Comparison of ENCODE assay signal across 31 cellular contexts in genomic region chr15:96463376-96463775, GRCh38.
"Had no signal": no experiment of that assay in that cellular context is flagged by ENCODE, and none has a peak within 500 bp of the region (broad histone marks: within the 10 kb centered on the region; RNA-seq: fewer than 3 reads in every experiment).

No MANE protein-coding gene starts in this region.

- H3K27me3 Mint-ChIP-seq: activated CD4-positive, alpha-beta memory T cell treated with anti-CD3 and anti-CD28 coated beads, Interleukin-2, amount 10 ng/mL, durations not matched to agents 7 days and 5 days; activated CD4-positive, alpha-beta T cell treated with anti-CD3 and anti-CD28 coated beads, Interleukin-2, amount 10 ng/mL, durations not matched to agents 7 days and 5 days; activated naive CD4-positive, alpha-beta T cell treated with anti-CD3 and anti-CD28 coated beads, Interleukin-2, amount 10 ng/mL, durations not matched to agents 7 days and 5 days; effector memory CD8-positive, alpha-beta T cell; T-helper 17 cell had no signal

- H3K36me3 Mint-ChIP-seq: activated naive CD4-positive, alpha-beta T cell treated with anti-CD3 and anti-CD28 coated beads, Interleukin-2, amount 10 ng/mL, durations not matched to agents 7 days and 5 days; activated naive CD4-positive, alpha-beta T cell treated with anti-CD3 and anti-CD28 coated beads, Interleukin-2, amount 50 U/mL, for 72 hours; activated naive CD8-positive, alpha-beta T cell treated with anti-CD3 and anti-CD28 coated beads, Interleukin-2, amount 10 ng/mL, durations not matched to agents 7 days and 5 days; brain had no signal

- H3K27me3 ChIP-seq: ascending aorta, esophagus muscularis mucosa, foreskin keratinocyte, gastrocnemius medialis had no signal

- H3K4me3 Mint-ChIP-seq: activated CD4-positive, alpha-beta memory T cell treated with anti-CD3 and anti-CD28 coated beads, Interleukin-2, amount 10 ng/mL, durations not matched to agents 7 days and 5 days; activated CD4-positive, alpha-beta T cell treated with anti-CD3 and anti-CD28 coated beads, Interleukin-2, amount 10 ng/mL, durations not matched to agents 7 days and 5 days; activated naive CD4-positive, alpha-beta T cell treated with anti-CD3 and anti-CD28 coated beads, Interleukin-2, amount 10 ng/mL, durations not matched to agents 7 days and 5 days; activated naive CD8-positive, alpha-beta T cell treated with anti-CD3 and anti-CD28 coated beads, Interleukin-2, amount 10 ng/mL, durations not matched to agents 7 days and 5 days; activated T-cell treated with anti-CD3 and anti-CD28 coated beads, Interleukin-2, amount 50 U/mL, for 24 hours; activated T-cell treated with anti-CD3 and anti-CD28 coated beads, Interleukin-2, amount 50 U/mL, for 72 hours; central memory CD8-positive, alpha-beta T cell; dendritic cell treated with granulocyte-macrophage colony-stimulating factor and Interleukin-4, amounts not matched to agents 40 ng/mL and 50 ng/mL, for 4 days; effector memory CD8-positive, alpha-beta T cell; T-helper 17 cell; T-helper 2 cell treated with Interferon-gamma antibody and Interleukin-4, amounts not matched to agents 5 μg/mL and 100 μg/mL, for 36 hours had no signal

- ATAC-seq: activated naive CD4-positive, alpha-beta T cell treated with anti-CD3 and anti-CD28 coated beads, Interleukin-2, amount 50 U/mL, for 72 hours; activated T-cell treated with anti-CD3 and anti-CD28 coated beads, Interleukin-2, amount 50 U/mL, for 72 hours; effector memory CD8-positive, alpha-beta T cell; foreskin keratinocyte; gastrocnemius medialis; heart left ventricle; T-helper 17 cell had no signal

- DNase-seq: activated CD4-positive, alpha-beta memory T cell treated with anti-CD3 and anti-CD28 coated beads, Interleukin-2, amount 10 ng/mL, durations not matched to agents 7 days and 5 days; activated CD4-positive, alpha-beta T cell treated with anti-CD3 and anti-CD28 coated beads for 1 hour; activated CD4-positive, alpha-beta T cell treated with anti-CD3 and anti-CD28 coated beads for 4 hours; activated CD4-positive, alpha-beta T cell treated with anti-CD3 and anti-CD28 coated beads, Interleukin-2, amount 10 ng/mL, durations not matched to agents 7 days and 5 days; activated CD4-positive, alpha-beta T cell treated with anti-CD3 and anti-CD28 coated beads, Interleukin-2, amount 50 U/mL, for 4 hours; activated CD8-positive, alpha-beta memory T cell treated with anti-CD3 and anti-CD28 coated beads, Interleukin-2, amount 50 U/mL, for 48 hours; activated gamma-delta T cell; activated naive CD4-positive, alpha-beta T cell; activated naive CD4-positive, alpha-beta T cell treated with anti-CD3 and anti-CD28 coated beads, Interleukin-2, amount 10 ng/mL, durations not matched to agents 7 days and 5 days; activated naive CD8-positive, alpha-beta T cell treated with anti-CD3 and anti-CD28 coated beads, Interleukin-2, amount 10 ng/mL, durations not matched to agents 7 days and 5 days; activated T-cell treated with anti-CD3 and anti-CD28 coated beads for 4 hours; activated T-cell treated with anti-CD3 and anti-CD28 coated beads, Interleukin-2, amount 50 U/mL, for 24 hours; activated T-cell treated with anti-CD3 and anti-CD28 coated beads, Interleukin-2, amount 50 U/mL, for 72 hours; dorsolateral prefrontal cortex; effector memory CD8-positive, alpha-beta T cell; erythroblast; gastrocnemius medialis; glutamatergic neuron; heart left ventricle; T-helper 17 cell had no signal

- H3K4me3 ChIP-seq: ascending aorta, breast epithelium, cardiac muscle cell, coronary artery, dorsolateral prefrontal cortex, esophagus muscularis mucosa, gastrocnemius medialis, heart left ventricle had no signal

- H3K27ac Mint-ChIP-seq: activated CD4-positive, alpha-beta memory T cell treated with anti-CD3 and anti-CD28 coated beads, Interleukin-2, amount 10 ng/mL, durations not matched to agents 7 days and 5 days; activated CD4-positive, alpha-beta T cell treated with anti-CD3 and anti-CD28 coated beads, Interleukin-2, amount 10 ng/mL, durations not matched to agents 7 days and 5 days; activated naive CD4-positive, alpha-beta T cell treated with anti-CD3 and anti-CD28 coated beads, Interleukin-2, amount 10 ng/mL, durations not matched to agents 7 days and 5 days; activated naive CD4-positive, alpha-beta T cell treated with anti-CD3 and anti-CD28 coated beads, Interleukin-2, amount 50 U/mL, for 72 hours; activated naive CD8-positive, alpha-beta T cell treated with anti-CD3 and anti-CD28 coated beads, Interleukin-2, amount 10 ng/mL, durations not matched to agents 7 days and 5 days; activated T-cell treated with anti-CD3 and anti-CD28 coated beads, Interleukin-2, amount 50 U/mL, for 24 hours; activated T-cell treated with anti-CD3 and anti-CD28 coated beads, Interleukin-2, amount 50 U/mL, for 72 hours; dendritic cell treated with granulocyte-macrophage colony-stimulating factor and Interleukin-4, amounts not matched to agents 40 ng/mL and 50 ng/mL, for 4 days; effector memory CD8-positive, alpha-beta T cell; T-helper 17 cell; T-helper 2 cell treated with Interferon-gamma antibody and Interleukin-4, amounts not matched to agents 5 μg/mL and 100 μg/mL, for 36 hours had no signal

- H3K4me1 ChIP-seq: ascending aorta, breast epithelium, esophagus muscularis mucosa, foreskin keratinocyte, gastrocnemius medialis, heart left ventricle had no signal

- H3K4me1 Mint-ChIP-seq: activated CD4-positive, alpha-beta memory T cell treated with anti-CD3 and anti-CD28 coated beads, Interleukin-2, amount 10 ng/mL, durations not matched to agents 7 days and 5 days; activated CD4-positive, alpha-beta T cell treated with anti-CD3 and anti-CD28 coated beads, Interleukin-2, amount 10 ng/mL, durations not matched to agents 7 days and 5 days; activated naive CD4-positive, alpha-beta T cell treated with anti-CD3 and anti-CD28 coated beads, Interleukin-2, amount 10 ng/mL, durations not matched to agents 7 days and 5 days; activated naive CD8-positive, alpha-beta T cell treated with anti-CD3 and anti-CD28 coated beads, Interleukin-2, amount 10 ng/mL, durations not matched to agents 7 days and 5 days; brain; central memory CD8-positive, alpha-beta T cell; T-helper 17 cell had no signal

- H3K9me3 ChIP-seq: ascending aorta, breast epithelium, esophagus muscularis mucosa, gastrocnemius medialis, heart left ventricle had no signal

- H3K36me3 ChIP-seq: ascending aorta, breast epithelium, cardiac muscle cell, esophagus muscularis mucosa, gastrocnemius medialis, heart left ventricle had no signal

- H3K9me3 Mint-ChIP-seq: activated CD4-positive, alpha-beta memory T cell treated with anti-CD3 and anti-CD28 coated beads, Interleukin-2, amount 10 ng/mL, durations not matched to agents 7 days and 5 days; activated CD4-positive, alpha-beta T cell treated with anti-CD3 and anti-CD28 coated beads, Interleukin-2, amount 10 ng/mL, durations not matched to agents 7 days and 5 days; activated naive CD4-positive, alpha-beta T cell treated with anti-CD3 and anti-CD28 coated beads, Interleukin-2, amount 10 ng/mL, durations not matched to agents 7 days and 5 days; activated naive CD8-positive, alpha-beta T cell treated with anti-CD3 and anti-CD28 coated beads, Interleukin-2, amount 10 ng/mL, durations not matched to agents 7 days and 5 days; activated T-cell treated with anti-CD3 and anti-CD28 coated beads, Interleukin-2, amount 50 U/mL, for 24 hours; dendritic cell treated with granulocyte-macrophage colony-stimulating factor and Interleukin-4, amounts not matched to agents 40 ng/mL and 50 ng/mL, for 4 days; T-helper 2 cell treated with Interferon-gamma antibody and Interleukin-4, amounts not matched to agents 5 μg/mL and 100 μg/mL, for 36 hours had no signal
